8 cellular contexts compared by ENCODE assay signal in genomic region chr2:86249176-86249842, GRCh38. TPM values are rescaled to one million over a fixed set of nuclear protein-coding genes. Genes with fewer than 3 reads are reported as not detected.
A peak's percentile ranks its signal among the peaks of the same experiment; 100 is the strongest.
DNase-seq lines count a peak whose midpoint lies in the region; ATAC-seq, FAIRE-seq and TF ChIP-seq lines count a peak whose summit lies in the region.

No MANE protein-coding gene starts in this region.

- H3K27me3 Mint-ChIP-seq in activated CD4-positive, alpha-beta memory T cell treated with anti-CD3 and anti-CD28 coated beads, Interleukin-2, amount 10 ng/mL, durations not matched to agents 7 days and 5 days: peaks cover 23% of the 10 kb centered on the region
- H3K27me3 Mint-ChIP-seq in CD4-positive, alpha-beta memory T cell: peaks cover 3 to 7% of the 10 kb centered on the region in 2 donors

- DNase-seq in RWPE1 (ENCODE audit: low spot score) (peak; percentile 66), keratinocyte (ENCODE audit: low read depth, low spot score) (peak; percentile 19)
- DNase-seq in stimulated activated CD4-positive, alpha-beta T cell treated with anti-CD3 and anti-CD28 coated beads, Interleukin-4, amount 100 ng/mL, for 1 hour: no peak
- DNase-seq in activated CD4-positive, alpha-beta memory T cell treated with anti-CD3 and anti-CD28 coated beads, Interleukin-2, amount 10 ng/mL, durations not matched to agents 7 days and 5 days: no peak
- DNase-seq in activated naive CD4-positive, alpha-beta T cell treated with anti-CD3 and anti-CD28 coated beads, Interleukin-2, amount 50 U/mL, for 16 hours: no peak
- no peak for DNase-seq in CD4-positive, alpha-beta memory T cell

- H3K36me3 Mint-ChIP-seq in activated CD4-positive, alpha-beta memory T cell treated with anti-CD3 and anti-CD28 coated beads, Interleukin-2, amount 10 ng/mL, durations not matched to agents 7 days and 5 days (ENCODE audit: low read depth): no peaks in the 10 kb centered on the region
- no peaks in the 10 kb centered on the region for H3K36me3 Mint-ChIP-seq in CD4-positive, alpha-beta memory T cell

- no peaks in the 10 kb centered on the region for H3K9me3 ChIP-seq in keratinocyte (ENCODE audit: control insufficient read depth, low read depth, low read length)
- H3K9me3 ChIP-seq in CD4-positive, alpha-beta memory T cell (ENCODE audit: control insufficient read depth in 1 of 2, low read length in 2 of 2): no peaks in the 10 kb centered on the region

- no peaks in the 10 kb centered on the region for H3K9me1 ChIP-seq in keratinocyte (ENCODE audit: control insufficient read depth, extremely low read depth, insufficient read depth, low read length)

- H3K4me1 Mint-ChIP-seq in activated CD4-positive, alpha-beta memory T cell treated with anti-CD3 and anti-CD28 coated beads, Interleukin-2, amount 10 ng/mL, durations not matched to agents 7 days and 5 days: no peaks in the 10 kb centered on the region
- no peaks in the 10 kb centered on the region for H3K4me1 Mint-ChIP-seq in CD4-positive, alpha-beta memory T cell

- H3K9ac ChIP-seq in keratinocyte (ENCODE audit: control insufficient read depth, extremely low read depth, insufficient read depth, low read length): no peak overlapping the region

- H3K4me1 ChIP-seq in keratinocyte (ENCODE audit: control insufficient read depth, extremely low read depth, insufficient read depth, low read length): no peaks in the 10 kb centered on the region
- H3K4me1 ChIP-seq in CD4-positive, alpha-beta memory T cell (ENCODE audit: insufficient read depth, low read length): no peaks in the 10 kb centered on the region

- no peak overlapping the region for H3K4me2 ChIP-seq in keratinocyte (ENCODE audit: control insufficient read depth, extremely low read depth, insufficient read depth, low read depth, low read length)

- H3K4me3 ChIP-seq in keratinocyte (ENCODE audit: control insufficient read depth in 2 of 3, extremely low read depth in 1 of 3, insufficient read depth in 2 of 3, low read depth in 1 of 3, low read length in 3 of 3): no peak overlapping the region
- H3K4me3 ChIP-seq in CD4-positive, alpha-beta memory T cell (ENCODE audit: low read length in 2 of 2): no peak overlapping the region

- H2AFZ ChIP-seq in keratinocyte (ENCODE audit: control insufficient read depth, low read length): no peak overlapping the region

- no peaks in the 10 kb centered on the region for H3K9me3 Mint-ChIP-seq in activated CD4-positive, alpha-beta memory T cell treated with anti-CD3 and anti-CD28 coated beads, Interleukin-2, amount 10 ng/mL, durations not matched to agents 7 days and 5 days
- peaks cover 0 to 4% (median 0%) of the 10 kb centered on the region in 8 donors for H3K9me3 Mint-ChIP-seq in CD4-positive, alpha-beta memory T cell

- peak; percentile 74 for ATAC-seq in GM18502 (IDR thresholded peaks at IDR 0.05; ENCODE audit: poor library complexity, unreplicated experiment)
- peak; percentile 76 for ATAC-seq in HG03159 (IDR thresholded peaks at IDR 0.05; ENCODE audit: unreplicated experiment)

- intact Hi-C loops in CD4-positive, alpha-beta memory T cell (cut with micrococcal nuclease): no loop called here

- H3K27ac ChIP-seq in RWPE1 (no peak overlapping the region), keratinocyte (ENCODE audit: control insufficient read depth, insufficient read depth, low read length) (no peak overlapping the region)
- no peak overlapping the region for H3K27ac ChIP-seq in CD4-positive, alpha-beta memory T cell (ENCODE audit: low read depth, low read length)

- no peak for FAIRE-seq in keratinocyte (lab: Jason Lieb, UNC)

- dilution Hi-C loops in keratinocyte (cut with MboI; ENCODE audit: extremely low pct_ligation_motif_present, low sequenced_read_pairs): no loop called here

- POLR2A ChIA-PET in RWPE1 (lab: Yijun Ruan, JAX; ENCODE audit: low non-redundant PET): no interaction called here
- POLR2A ChIA-PET in activated CD4-positive, alpha-beta memory T cell treated with anti-CD3 and anti-CD28 coated beads, Interleukin-2, amount 10 ng/mL, durations not matched to agents 7 days and 5 days (lab: Charles Lee): no interaction called here
- POLR2A ChIA-PET in CD4-positive, alpha-beta memory T cell (lab: Charles Lee; ENCODE audit: partially characterized antibody): no interaction called here

- H4K20me1 ChIP-seq in keratinocyte (ENCODE audit: control insufficient read depth, extremely low read depth, insufficient read depth, low read length): no peaks in the 10 kb centered on the region

- CTCF ChIA-PET in RWPE1 (lab: Yijun Ruan, JAX): interaction anchor here (0.5 to 1.1 kb wide), 4 partner anchors 9 to 119 kb away, joined by 3 to 7 read pairs (median 3); no protein-coding TSS in a partner anchor
- CTCF ChIA-PET in activated CD4-positive, alpha-beta memory T cell treated with anti-CD3 and anti-CD28 coated beads, Interleukin-2, amount 10 ng/mL, durations not matched to agents 7 days and 5 days (lab: Charles Lee): no interaction called here
- CTCF ChIA-PET in CD4-positive, alpha-beta memory T cell (lab: Charles Lee; ENCODE audit: partially characterized antibody): no interaction called here

- H3K79me2 ChIP-seq in keratinocyte (ENCODE audit: control insufficient read depth, insufficient read depth, low read length): no peaks in the 10 kb centered on the region

- no peak for TF ChIP-seq CTCF in RWPE1 (conservative IDR thresholded peaks at IDR 0.05; ENCODE audit: low read depth)
- TF ChIP-seq CTCF in keratinocyte (optimal IDR thresholded peaks at IDR 0.05 in 1 of 3, IDR thresholded peaks at IDR 0.05 in 1 of 3, conservative IDR thresholded peaks at IDR 0.05 in 1 of 3; ENCODE audit: extremely low read depth in 1 of 3, insufficient read depth in 2 of 3, low read length in 3 of 3): no peak

- H3K4me3 Mint-ChIP-seq in activated CD4-positive, alpha-beta memory T cell treated with anti-CD3 and anti-CD28 coated beads, Interleukin-2, amount 10 ng/mL, durations not matched to agents 7 days and 5 days: no peak overlapping the region
- no peak overlapping the region for H3K4me3 Mint-ChIP-seq in CD4-positive, alpha-beta memory T cell

- no peak overlapping the region for H3K27ac Mint-ChIP-seq in activated CD4-positive, alpha-beta memory T cell treated with anti-CD3 and anti-CD28 coated beads, Interleukin-2, amount 10 ng/mL, durations not matched to agents 7 days and 5 days
- H3K27ac Mint-ChIP-seq in CD4-positive, alpha-beta memory T cell: peak overlapping the region in 1 of 7 donors; percentile 49

- H3K36me3 ChIP-seq in keratinocyte (ENCODE audit: control insufficient read depth in 2 of 2, extremely low read depth in 1 of 2, insufficient read depth in 2 of 2, low read length in 2 of 2): no peaks in the 10 kb centered on the region
- H3K36me3 ChIP-seq in CD4-positive, alpha-beta memory T cell (ENCODE audit: insufficient read depth, low read length): no peaks in the 10 kb centered on the region

- no peaks in the 10 kb centered on the region for H3K27me3 ChIP-seq in keratinocyte (ENCODE audit: control insufficient read depth, extremely low read depth, insufficient read depth, low read length)
- H3K27me3 ChIP-seq in CD4-positive, alpha-beta memory T cell (ENCODE audit: insufficient read depth, low read length): no peaks in the 10 kb centered on the region

RNA-seq across cellular contexts. Expression of gene MRPL35, which starts 50.1 kb away (rescaled TPM):
- polyA plus RNA-seq in keratinocyte: 65.3 to 76.4 TPM (median 71.9 TPM) in 3 replicates
- polyA plus RNA-seq in keratinocyte (2011; ENCODE audit: low read depth): 10.8 TPM
- 50.9 and 76.6 TPM in 2 replicates for polyA plus RNA-seq in keratinocyte (2011; cell fraction: cytosol; rRNA removed)
- 46.7 and 47.5 TPM in 2 replicates for polyA plus RNA-seq in keratinocyte (2011; cell fraction: nucleus; rRNA removed)
- polyA plus RNA-seq in keratinocyte (2012; ENCODE audit: low replicate concordance): 18.7 and 41.6 TPM in 2 replicates
- polyA minus RNA-seq in keratinocyte: 23.8 to 48.2 TPM (median 25.5 TPM) in 3 replicates
- 12.5 TPM for polyA minus RNA-seq in keratinocyte (2011; cell fraction: cytosol; rRNA and poly(A)+ RNA removed)
- 14.4 and 23.8 TPM in 2 replicates for polyA minus RNA-seq in keratinocyte (2011; cell fraction: nucleus; rRNA and poly(A)+ RNA removed)
- total RNA-seq in activated CD4-positive, alpha-beta memory T cell treated with anti-CD3 and anti-CD28 coated beads, Interleukin-2, amount 10 ng/mL, durations not matched to agents 7 days and 5 days: 10 to 100 TPM; 46.0 to 47.6 TPM
- 10 to 100 TPM; 24.1 to 26.1 TPM for total RNA-seq in CD4-positive, alpha-beta memory T cell
- 10 to 100 TPM; 30.9 to 39.6 TPM for polyA plus RNA-seq in CD4-positive, alpha-beta memory T cell

RNA-seq across cellular contexts. Expression of gene IMMT, which starts 54.0 kb away (rescaled TPM):
- polyA plus RNA-seq in keratinocyte: 65.2 to 91.5 TPM (median 74.0 TPM) in 3 replicates
- 82.5 TPM for polyA plus RNA-seq in keratinocyte (2011; ENCODE audit: low read depth)
- 57.7 and 77.3 TPM in 2 replicates for polyA plus RNA-seq in keratinocyte (2011; cell fraction: cytosol; rRNA removed)
- 88.2 and 93.2 TPM in 2 replicates for polyA plus RNA-seq in keratinocyte (2011; cell fraction: nucleus; rRNA removed)
- polyA plus RNA-seq in keratinocyte (2012; ENCODE audit: low replicate concordance): 51.7 and 87.4 TPM in 2 replicates
- 31.0 to 75.8 TPM (median 47.1 TPM) in 3 replicates for polyA minus RNA-seq in keratinocyte
- 57.6 TPM for polyA minus RNA-seq in keratinocyte (2011; cell fraction: cytosol; rRNA and poly(A)+ RNA removed)
- 38.9 and 66.7 TPM in 2 replicates for polyA minus RNA-seq in keratinocyte (2011; cell fraction: nucleus; rRNA and poly(A)+ RNA removed)
- total RNA-seq in activated CD4-positive, alpha-beta memory T cell treated with anti-CD3 and anti-CD28 coated beads, Interleukin-2, amount 10 ng/mL, durations not matched to agents 7 days and 5 days: 100 to 1,000 TPM; 144 to 147 TPM
- total RNA-seq in CD4-positive, alpha-beta memory T cell: 10 to 100 TPM; 77.2 to 82.7 TPM
- polyA plus RNA-seq in CD4-positive, alpha-beta memory T cell: 10 to 100 TPM; 49.8 to 78.9 TPM

Comparison
In these comparisons a context has a peak if more than half of its experiments do, and no peak if none do; other contexts are left out.
1. DNase-seq: peak in RWPE1 (single experiment) and keratinocyte (single experiment); none in stimulated activated CD4-positive, alpha-beta T cell treated with anti-CD3 and anti-CD28 coated beads, Interleukin-4, amount 100 ng/mL, for 1 hour (single experiment), activated CD4-positive, alpha-beta memory T cell treated with anti-CD3 and anti-CD28 coated beads, Interleukin-2, amount 10 ng/mL, durations not matched to agents 7 days and 5 days (single experiment), activated naive CD4-positive, alpha-beta T cell treated with anti-CD3 and anti-CD28 coated beads, Interleukin-2, amount 50 U/mL, for 16 hours (single experiment) and CD4-positive, alpha-beta memory T cell (0 of 5).